Comparison of ENCODE assay signal across 1 cellular context in the genomic region with DNA sequence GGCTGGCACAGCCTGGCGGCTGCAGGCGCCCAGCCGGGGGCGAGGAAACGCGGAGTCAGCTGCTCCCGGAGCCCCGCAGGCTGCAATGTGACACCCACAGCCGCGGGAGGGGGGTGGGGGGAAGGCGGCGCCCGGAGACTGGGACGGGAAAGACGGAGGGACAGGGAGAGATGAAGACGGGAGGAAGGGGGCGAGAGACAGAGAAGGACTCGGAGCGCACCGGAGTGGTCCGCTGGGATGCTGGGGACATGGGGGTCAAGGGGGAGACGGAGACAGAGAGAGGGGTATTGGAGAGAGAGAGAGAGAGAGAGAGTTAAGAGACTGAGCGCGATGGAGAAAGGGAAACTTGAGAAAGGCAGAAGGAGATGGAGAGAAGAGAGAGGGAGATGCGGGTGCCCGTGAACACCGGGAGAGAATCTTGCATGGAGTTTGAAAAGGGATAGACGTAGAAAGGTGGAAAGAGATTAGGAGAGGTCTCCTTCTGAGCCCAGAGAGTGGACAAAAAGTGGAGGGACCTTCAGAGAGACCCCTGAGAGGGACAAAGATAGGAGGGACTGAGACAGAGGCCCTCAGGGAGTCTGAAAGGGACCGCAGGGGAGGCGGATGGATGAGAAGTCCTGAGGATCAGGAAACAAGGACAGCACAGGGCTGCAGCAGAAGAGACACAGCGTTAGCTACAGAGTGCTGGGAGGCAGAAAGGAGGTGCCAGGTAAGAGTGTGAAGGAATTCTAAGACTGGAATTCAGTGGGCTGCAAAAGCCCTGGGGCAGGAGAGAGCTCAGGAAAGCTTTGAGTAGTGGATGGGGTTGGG.
TF ChIP-seq lines count a peak whose summit lies in the region.

No MANE protein-coding gene starts in this region.

TF ChIP-seq in HEK293, 187 proteins besides CTCF, POLR2A, EP300 and RAD21 (continued from another document and continues in another):
- no peak for TF ChIP-seq ZNF518A (tag by site-specific recombination; conservative IDR thresholded peaks at IDR 0.05; ENCODE audit: low read depth)
- peak; percentile 67 for TF ChIP-seq ZNF629 (tag by site-specific recombination; IDR thresholded peaks at IDR 0.05)
- no peak for TF ChIP-seq ZNF311 (tag by site-specific recombination; IDR thresholded peaks at IDR 0.05; ENCODE audit: borderline replicate concordance)
- TF ChIP-seq, protein P1, sequence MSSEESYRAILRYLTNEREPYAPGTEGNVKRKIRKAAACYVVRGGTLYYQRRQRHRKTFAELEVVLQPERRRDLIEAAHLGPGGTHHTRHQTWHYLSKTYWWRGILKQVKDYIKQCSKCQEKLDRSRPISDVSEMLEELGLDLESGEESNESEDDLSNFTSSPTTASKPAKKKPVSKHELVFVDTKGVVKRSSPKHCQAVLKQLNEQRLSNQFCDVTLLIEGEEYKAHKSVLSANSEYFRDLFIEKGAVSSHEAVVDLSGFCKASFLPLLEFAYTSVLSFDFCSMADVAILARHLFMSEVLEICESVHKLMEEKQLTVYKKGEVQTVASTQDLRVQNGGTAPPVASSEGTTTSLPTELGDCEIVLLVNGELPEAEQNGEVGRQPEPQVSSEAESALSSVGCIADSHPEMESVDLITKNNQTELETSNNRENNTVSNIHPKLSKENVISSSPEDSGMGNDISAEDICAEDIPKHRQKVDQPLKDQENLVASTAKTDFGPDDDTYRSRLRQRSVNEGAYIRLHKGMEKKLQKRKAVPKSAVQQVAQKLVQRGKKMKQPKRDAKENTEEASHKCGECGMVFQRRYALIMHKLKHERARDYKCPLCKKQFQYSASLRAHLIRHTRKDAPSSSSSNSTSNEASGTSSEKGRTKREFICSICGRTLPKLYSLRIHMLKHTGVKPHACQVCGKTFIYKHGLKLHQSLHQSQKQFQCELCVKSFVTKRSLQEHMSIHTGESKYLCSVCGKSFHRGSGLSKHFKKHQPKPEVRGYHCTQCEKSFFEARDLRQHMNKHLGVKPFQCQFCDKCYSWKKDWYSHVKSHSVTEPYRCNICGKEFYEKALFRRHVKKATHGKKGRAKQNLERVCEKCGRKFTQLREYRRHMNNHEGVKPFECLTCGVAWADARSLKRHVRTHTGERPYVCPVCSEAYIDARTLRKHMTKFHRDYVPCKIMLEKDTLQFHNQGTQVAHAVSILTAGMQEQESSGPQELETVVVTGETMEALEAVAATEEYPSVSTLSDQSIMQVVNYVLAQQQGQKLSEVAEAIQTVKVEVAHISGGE (tag by site-specific recombination; conservative IDR thresholded peaks at IDR 0.05; ENCODE audit: low read depth): peak; percentile 95
- TF ChIP-seq, protein P2, sequence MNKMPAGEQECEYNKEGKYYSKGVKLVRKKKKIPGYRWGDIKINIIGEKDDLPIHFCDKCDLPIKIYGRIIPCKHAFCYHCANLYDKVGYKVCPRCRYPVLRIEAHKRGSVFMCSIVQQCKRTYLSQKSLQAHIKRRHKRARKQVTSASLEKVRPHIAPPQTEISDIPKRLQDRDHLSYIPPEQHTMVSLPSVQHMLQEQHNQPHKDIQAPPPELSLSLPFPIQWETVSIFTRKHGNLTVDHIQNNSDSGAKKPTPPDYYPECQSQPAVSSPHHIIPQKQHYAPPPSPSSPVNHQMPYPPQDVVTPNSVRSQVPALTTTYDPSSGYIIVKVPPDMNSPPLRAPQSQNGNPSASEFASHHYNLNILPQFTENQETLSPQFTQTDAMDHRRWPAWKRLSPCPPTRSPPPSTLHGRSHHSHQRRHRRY (tag by site-specific recombination; IDR thresholded peaks at IDR 0.05): peak; percentile 92; the same call in 1 of the 2 replicates
- no peak for TF ChIP-seq ZNF37A (tag by site-specific recombination; IDR thresholded peaks at IDR 0.05)
- TF ChIP-seq ZNF391 (tag by site-specific recombination; IDR thresholded peaks at IDR 0.05; ENCODE audit: borderline replicate concordance, low read depth): peak; percentile 89; the same call in 1 of the 2 replicates
- TF ChIP-seq KLF7 (tag by site-specific recombination; IDR thresholded peaks at IDR 0.05; ENCODE audit: borderline replicate concordance): 0 out of 2 replicates have a peak, but pooled peaks have one; percentile 64
- TF ChIP-seq ZNF394 (tag by site-specific recombination; IDR thresholded peaks at IDR 0.05; ENCODE audit: borderline replicate concordance): peak; percentile 93
- peak; percentile 89 for TF ChIP-seq ZNF596 (tag by site-specific recombination; IDR thresholded peaks at IDR 0.05)
- TF ChIP-seq OVOL3 (tag by site-specific recombination; IDR thresholded peaks at IDR 0.05): no peak
- peak; percentile 51; the same call in 1 of the 2 replicates for TF ChIP-seq ZNF138 (tag by site-specific recombination; IDR thresholded peaks at IDR 0.05; ENCODE audit: borderline replicate concordance)
- no peak for TF ChIP-seq ZNF354C (tag by site-specific recombination; IDR thresholded peaks at IDR 0.05; ENCODE audit: borderline replicate concordance, low read depth)
- 0 out of 2 replicates have a peak, but pooled peaks have one; percentile 36 for TF ChIP-seq YY2 (tag by site-specific recombination; IDR thresholded peaks at IDR 0.05)
- TF ChIP-seq, protein P3, sequence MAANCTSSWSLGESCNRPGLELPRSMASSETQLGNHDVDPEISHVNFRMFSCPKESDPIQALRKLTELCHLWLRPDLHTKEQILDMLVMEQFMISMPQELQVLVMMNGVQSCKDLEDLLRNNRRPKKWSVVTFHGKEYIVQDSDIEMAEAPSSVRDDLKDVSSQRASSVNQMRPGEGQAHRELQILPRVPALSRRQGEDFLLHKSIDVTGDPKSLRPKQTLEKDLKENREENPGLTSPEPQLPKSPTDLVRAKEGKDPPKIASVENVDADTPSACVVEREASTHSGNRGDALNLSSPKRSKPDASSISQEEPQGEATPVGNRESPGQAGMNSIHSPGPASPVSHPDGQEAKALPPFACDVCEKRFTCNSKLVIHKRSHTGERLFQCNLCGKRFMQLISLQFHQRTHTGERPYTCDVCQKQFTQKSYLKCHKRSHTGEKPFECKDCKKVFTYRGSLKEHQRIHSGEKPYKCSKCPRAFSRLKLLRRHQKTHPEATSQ (tag by site-specific recombination; IDR thresholded peaks at IDR 0.05): 0 out of 2 replicates have a peak, but pooled peaks have one; percentile 10
- TF ChIP-seq, protein P4, sequence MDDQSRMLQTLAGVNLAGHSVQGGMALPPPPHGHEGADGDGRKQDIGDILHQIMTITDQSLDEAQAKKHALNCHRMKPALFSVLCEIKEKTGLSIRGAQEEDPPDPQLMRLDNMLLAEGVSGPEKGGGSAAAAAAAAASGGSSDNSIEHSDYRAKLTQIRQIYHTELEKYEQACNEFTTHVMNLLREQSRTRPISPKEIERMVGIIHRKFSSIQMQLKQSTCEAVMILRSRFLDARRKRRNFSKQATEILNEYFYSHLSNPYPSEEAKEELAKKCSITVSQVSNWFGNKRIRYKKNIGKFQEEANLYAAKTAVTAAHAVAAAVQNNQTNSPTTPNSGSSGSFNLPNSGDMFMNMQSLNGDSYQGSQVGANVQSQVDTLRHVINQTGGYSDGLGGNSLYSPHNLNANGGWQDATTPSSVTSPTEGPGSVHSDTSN (CRISPR knock-in tag; IDR thresholded peaks at IDR 0.05): no peak
- peak; percentile 98 for TF ChIP-seq ZBTB17 (tag by site-specific recombination; IDR thresholded peaks at IDR 0.05)
- no peak for TF ChIP-seq ZNF521 (tag by site-specific recombination; IDR thresholded peaks at IDR 0.05)
- TF ChIP-seq REPIN1 (tag by site-specific recombination; IDR thresholded peaks at IDR 0.05; ENCODE audit: low read depth): 0 out of 2 replicates have a peak, but pooled peaks have one; percentile 15
- TF ChIP-seq ZNF677 (tag by site-specific recombination; IDR thresholded peaks at IDR 0.05): no peak
- no peak for TF ChIP-seq PRDM4 (tag by site-specific recombination; IDR thresholded peaks at IDR 0.05)
- no peak for TF ChIP-seq ZNF155 (tag by site-specific recombination; IDR thresholded peaks at IDR 0.05)
- TF ChIP-seq ZNF169 (tag by site-specific recombination; IDR thresholded peaks at IDR 0.05): peak; percentile 17; the same call in 1 of the 2 replicates
- no peak for TF ChIP-seq ZNF747 (tag by site-specific recombination; IDR thresholded peaks at IDR 0.05)
- TF ChIP-seq ZNF423 (tag by site-specific recombination; IDR thresholded peaks at IDR 0.05): peak; percentile 95
- no peak for TF ChIP-seq SCRT2 (tag by site-specific recombination; IDR thresholded peaks at IDR 0.05)
- 0 out of 2 replicates have a peak, but pooled peaks have one; percentile 53 for TF ChIP-seq ZNF707 (tag by site-specific recombination; IDR thresholded peaks at IDR 0.05)
- TF ChIP-seq ZNF692 (tag by site-specific recombination; IDR thresholded peaks at IDR 0.05): peak; percentile 77
- TF ChIP-seq ZNF184 (tag by site-specific recombination; IDR thresholded peaks at IDR 0.05): no peak
- TF ChIP-seq ZXDB (tag by site-specific recombination; IDR thresholded peaks at IDR 0.05): peak; percentile 81
- peak; percentile 91 for TF ChIP-seq ZFP37 (tag by site-specific recombination; IDR thresholded peaks at IDR 0.05)
- TF ChIP-seq ZNF777 (tag by site-specific recombination; IDR thresholded peaks at IDR 0.05; ENCODE audit: borderline replicate concordance): peak; percentile 31; the same call in 1 of the 2 replicates
- peak; percentile 43; the same call in 1 of the 2 replicates for TF ChIP-seq ZNF24 (tag by site-specific recombination; IDR thresholded peaks at IDR 0.05)
- TF ChIP-seq MYNN (tag by site-specific recombination; IDR thresholded peaks at IDR 0.05; ENCODE audit: borderline replicate concordance): no peak
- peak; percentile 97 for TF ChIP-seq HIC1 (tag by site-specific recombination; IDR thresholded peaks at IDR 0.05)
- peak; percentile 100 for TF ChIP-seq PRDM1 (tag by site-specific recombination; IDR thresholded peaks at IDR 0.05)
